Comparison of ENCODE assay signal across 10 cellular contexts in genomic region chr19:8392017-8392591, GRCh38. TPM values are rescaled to one million over a fixed set of nuclear protein-coding genes. Genes with fewer than 3 reads are reported as not detected.
DNase-seq lines count a peak whose midpoint lies in the region; ATAC-seq, FAIRE-seq and TF ChIP-seq lines count a peak whose summit lies in the region.
"Had no signal": no experiment of that assay in that cellular context is flagged by ENCODE, and none has a peak within 500 bp of the region (broad histone marks: within the 10 kb centered on the region; RNA-seq: fewer than 3 reads in every experiment).

No MANE protein-coding gene starts in this region.

- H3K4me1 ChIP-seq in hepatocyte (ENCODE audit: insufficient read depth) = peaks cover 5% of the 10 kb centered on the region

- H3K9me3 ChIP-seq in hepatocyte (ENCODE audit: low read depth) = no peaks in the 10 kb centered on the region

- no peaks in the 10 kb centered on the region for H3K36me3 Mint-ChIP-seq in activated naive CD8-positive, alpha-beta T cell treated with anti-CD3 and anti-CD28 coated beads, Interleukin-2, amount 50 U/mL, for 24 hours (ENCODE audit: low read depth)

- H3K4me2 ChIP-seq in hepatocyte = peak overlapping the region; percentile 60

- no peak for FAIRE-seq in H54 (lab: Jason Lieb, UNC)

- H3K9me2 ChIP-seq in hepatocyte (replicated peaks; ENCODE audit: insufficient read depth) = no peaks in the 10 kb centered on the region

- no peak overlapping the region for H3K4me3 Mint-ChIP-seq in activated naive CD8-positive, alpha-beta T cell treated with anti-CD3 and anti-CD28 coated beads, Interleukin-2, amount 50 U/mL, for 24 hours

- H3K27me3 Mint-ChIP-seq in activated naive CD8-positive, alpha-beta T cell treated with anti-CD3 and anti-CD28 coated beads, Interleukin-2, amount 50 U/mL, for 24 hours = no peaks in the 10 kb centered on the region

- no peak for TF ChIP-seq POLR2A in H54 (IDR thresholded peaks at IDR 0.05; ENCODE audit: low read depth, low read length)

- no peaks in the 10 kb centered on the region for H3K27me3 ChIP-seq in hepatocyte

- H2AFZ ChIP-seq in hepatocyte = no peak overlapping the region

- H3K4me1 Mint-ChIP-seq in activated naive CD8-positive, alpha-beta T cell treated with anti-CD3 and anti-CD28 coated beads, Interleukin-2, amount 50 U/mL, for 24 hours = peaks cover 43% of the 10 kb centered on the region

- no peak for ATAC-seq in activated naive CD8-positive, alpha-beta T cell treated with anti-CD3 and anti-CD28 coated beads, Interleukin-2, amount 50 U/mL, for 24 hours
- ATAC-seq in sciatic nerve = peak; percentile 0
- no peak for ATAC-seq in GM18909 (IDR thresholded peaks at IDR 0.05; ENCODE audit: poor library complexity, unreplicated experiment)
- no peak for ATAC-seq in GM21576 (IDR thresholded peaks at IDR 0.05; ENCODE audit: unreplicated experiment)

- TF ChIP-seq CTCF in hepatocyte (IDR thresholded peaks at IDR 0.05; ENCODE audit: poor library complexity) = no peak

- no peaks in the 10 kb centered on the region for H3K9me3 Mint-ChIP-seq in activated naive CD8-positive, alpha-beta T cell treated with anti-CD3 and anti-CD28 coated beads, Interleukin-2, amount 50 U/mL, for 24 hours

- no peak overlapping the region for H3K4me3 ChIP-seq in hepatocyte

- intact Hi-C loops in sciatic nerve (cut with DNase I) = no loop called here

- peaks cover 59% of the 10 kb centered on the region for H4K20me1 ChIP-seq in hepatocyte (ENCODE audit: insufficient read depth, poor library complexity, severe bottlenecking)

- peaks cover 65% of the 10 kb centered on the region for H3K79me2 ChIP-seq in hepatocyte

- no peaks in the 10 kb centered on the region for H3K36me3 ChIP-seq in hepatocyte (replicated peaks; ENCODE audit: insufficient read depth, low read depth)

- WGBS in hepatocyte (ENCODE audit: low lambda C conversion rate, missing lambda C conversion rate) = 77% methylated on average over 9 of the region's 11 CpGs

- DNase-seq in DMS79 (lab: John Stamatoyannopoulos, UW) (peak; percentile 65), hepatocyte (ENCODE audit: low spot score) (peak; percentile 43), sciatic nerve (ENCODE audit: low spot score) (no peak), H54 (ENCODE audit: insufficient read length, low spot score) (no peak), NCI-H2081 (lab: John Stamatoyannopoulos, UW) (no peak)
- DNase-seq in activated naive CD8-positive, alpha-beta T cell treated with anti-CD3 and anti-CD28 coated beads, Interleukin-2, amount 50 U/mL, for 24 hours = no peak
- DNase-seq: activated CD4-positive, alpha-beta T cell treated with anti-CD3 and anti-CD28 coated beads, Interleukin-2, amount 50 U/mL, for 4 hours; NCI-H2227 treated with DMSO at 0.1 percent for 48 hours had no signal

- H3K27ac Mint-ChIP-seq in activated naive CD8-positive, alpha-beta T cell treated with anti-CD3 and anti-CD28 coated beads, Interleukin-2, amount 50 U/mL, for 24 hours = peak overlapping the region; percentile 11

- H3K27ac ChIP-seq in hepatocyte = no peak overlapping the region

RNA-seq across cellular contexts. Expression of gene RAB11B, which starts 1.9 kb away (rescaled TPM):
- 30.9 and 47.1 TPM in 2 replicates for total RNA-seq in hepatocyte
- 174 and 216 TPM in 2 replicates for polyA plus RNA-seq in hepatocyte
- total RNA-seq in sciatic nerve = 91.6 TPM

RNA-seq across cellular contexts. Expression of gene MARCHF2, which starts 21.0 kb away (rescaled TPM):
- total RNA-seq in hepatocyte (39.0 and 73.5 TPM in 2 replicates), sciatic nerve (44.7 TPM)
- 32.9 and 38.5 TPM in 2 replicates for polyA plus RNA-seq in hepatocyte

RNA-seq across cellular contexts. Expression of gene ANGPTL4, which starts 28.1 kb away (rescaled TPM):
- total RNA-seq in hepatocyte = 12.0 and 14.7 TPM in 2 replicates
- polyA plus RNA-seq in hepatocyte = 23.4 and 26.3 TPM in 2 replicates
- 9.2 TPM for total RNA-seq in sciatic nerve

RNA-seq across cellular contexts. Expression of gene KANK3, which starts 49.0 kb away (rescaled TPM):
- total RNA-seq in hepatocyte (0.56 and 3.2 TPM in 2 replicates), sciatic nerve (28.2 TPM)
- 1.2 TPM in 1 of 2 replicates, not detected in the other for polyA plus RNA-seq in hepatocyte

RNA-seq across cellular contexts. Expression of gene HNRNPM, which starts 52.7 kb away (rescaled TPM):
- 64.7 and 69.3 TPM in 2 replicates for total RNA-seq in hepatocyte
- polyA plus RNA-seq in hepatocyte = 159 and 161 TPM in 2 replicates
- 154 TPM for total RNA-seq in sciatic nerve

Comparison
In these comparisons a context has a peak if more than half of its experiments do, and no peak if none do; other contexts are left out.
1. DNase-seq: peak in DMS79 (single experiment) and hepatocyte (single experiment); none in activated naive CD8-positive, alpha-beta T cell treated with anti-CD3 and anti-CD28 coated beads, Interleukin-2, amount 50 U/mL, for 24 hours (single experiment), sciatic nerve (single experiment), H54 (single experiment) and NCI-H2081 (0 of 2).